ENCODE assay signal across 1 cellular context in the genomic region with DNA sequence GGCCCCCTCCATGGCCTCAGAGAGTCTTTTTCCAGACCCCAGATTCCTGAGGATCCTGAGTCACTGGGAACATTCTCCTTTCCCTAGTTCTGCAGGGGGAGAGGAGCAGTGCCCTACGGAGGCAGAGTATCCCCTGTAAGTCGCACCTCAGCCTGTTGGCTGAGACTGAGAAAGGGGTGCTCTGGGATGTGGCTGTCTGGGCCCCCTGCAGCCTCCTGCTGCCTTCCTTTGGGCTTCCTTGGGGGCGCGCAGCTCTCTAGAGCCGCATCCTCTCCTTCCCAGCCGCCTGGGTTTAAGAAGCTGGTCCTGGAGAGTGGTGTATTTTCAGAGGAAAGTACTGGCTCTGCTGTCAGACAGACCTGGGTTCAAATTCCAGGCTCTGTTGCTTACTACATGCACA.
TF ChIP-seq lines count a peak whose summit lies in the region.

No MANE protein-coding gene starts in this region.

TF ChIP-seq in IMR-90, 13 proteins besides CTCF, POLR2A, EP300 and RAD21:
- TF ChIP-seq MAZ (IDR thresholded peaks at IDR 0.05; ENCODE audit: borderline replicate concordance, low read depth, low read length) (no peak), MAFK (IDR thresholded peaks at IDR 0.05; ENCODE audit: low read depth, low read length) (no peak), RFX5 (IDR thresholded peaks at IDR 0.05; ENCODE audit: low read depth, low read length) (no peak), SMC3 (IDR thresholded peaks at IDR 0.05; ENCODE audit: low read depth, low read length) (no peak), BHLHE40 (IDR thresholded peaks at IDR 0.05; ENCODE audit: low read depth, low read length) (no peak), RCOR1 (IDR thresholded peaks at IDR 0.05; ENCODE audit: insufficient replicate concordance, low read length) (no peak), CEBPB (IDR thresholded peaks at IDR 0.05; ENCODE audit: low read depth, low read length) (no peak), NFE2L2 (IDR thresholded peaks at IDR 0.05; ENCODE audit: low read depth, low read length) (no peak), FOS (IDR thresholded peaks at IDR 0.05; ENCODE audit: low read depth, low read length) (no peak), MXI1 (IDR thresholded peaks at IDR 0.05; ENCODE audit: borderline replicate concordance, low read depth, low read length) (no peak), CHD1 (IDR thresholded peaks at IDR 0.05; ENCODE audit: low read depth, low read length) (no peak)
- TF ChIP-seq, protein P1, sequence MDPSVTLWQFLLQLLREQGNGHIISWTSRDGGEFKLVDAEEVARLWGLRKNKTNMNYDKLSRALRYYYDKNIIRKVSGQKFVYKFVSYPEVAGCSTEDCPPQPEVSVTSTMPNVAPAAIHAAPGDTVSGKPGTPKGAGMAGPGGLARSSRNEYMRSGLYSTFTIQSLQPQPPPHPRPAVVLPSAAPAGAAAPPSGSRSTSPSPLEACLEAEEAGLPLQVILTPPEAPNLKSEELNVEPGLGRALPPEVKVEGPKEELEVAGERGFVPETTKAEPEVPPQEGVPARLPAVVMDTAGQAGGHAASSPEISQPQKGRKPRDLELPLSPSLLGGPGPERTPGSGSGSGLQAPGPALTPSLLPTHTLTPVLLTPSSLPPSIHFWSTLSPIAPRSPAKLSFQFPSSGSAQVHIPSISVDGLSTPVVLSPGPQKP (IDR thresholded peaks at IDR 0.05; ENCODE audit: borderline replicate concordance, low read depth, low read length) = no peak
- TF ChIP-seq, protein P2, sequence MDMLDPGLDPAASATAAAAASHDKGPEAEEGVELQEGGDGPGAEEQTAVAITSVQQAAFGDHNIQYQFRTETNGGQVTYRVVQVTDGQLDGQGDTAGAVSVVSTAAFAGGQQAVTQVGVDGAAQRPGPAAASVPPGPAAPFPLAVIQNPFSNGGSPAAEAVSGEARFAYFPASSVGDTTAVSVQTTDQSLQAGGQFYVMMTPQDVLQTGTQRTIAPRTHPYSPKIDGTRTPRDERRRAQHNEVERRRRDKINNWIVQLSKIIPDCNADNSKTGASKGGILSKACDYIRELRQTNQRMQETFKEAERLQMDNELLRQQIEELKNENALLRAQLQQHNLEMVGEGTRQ (IDR thresholded peaks at IDR 0.05; ENCODE audit: low read depth, low read length) = no peak
TF ChIP-seq in IMR-90: peak in this region for 0.
